ENCODE assay signal across 23 cellular contexts in the genomic region with DNA sequence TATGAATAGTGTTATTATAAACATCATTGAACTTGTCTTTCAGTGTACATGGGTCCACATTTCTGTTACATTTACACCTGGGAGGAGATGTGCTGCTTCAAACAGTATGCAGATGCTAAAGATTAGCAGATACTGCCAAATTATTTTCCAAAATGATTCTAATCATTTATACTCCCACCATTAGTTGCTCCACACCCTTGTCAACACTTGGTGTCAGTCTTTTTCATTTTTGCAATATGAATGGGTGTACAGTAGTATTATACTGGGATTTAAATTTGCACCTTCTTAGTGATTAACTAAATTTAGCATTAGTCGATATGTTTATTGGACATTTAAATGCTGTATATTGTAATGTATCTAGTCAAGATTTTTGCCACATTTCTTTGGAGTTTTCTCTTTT.
A peak's percentile ranks its signal among the peaks of the same experiment; 100 is the strongest.
DNase-seq lines count a peak whose midpoint lies in the region; ATAC-seq and TF ChIP-seq lines count a peak whose summit lies in the region.
"Had no signal": no experiment of that assay in that cellular context is flagged by ENCODE, and none has a peak within 500 bp of the region (broad histone marks: within the 10 kb centered on the region; RNA-seq: fewer than 3 reads in every experiment).

No MANE protein-coding gene starts in this region.

- no peak overlapping the region for H3K4me2 ChIP-seq in mammary epithelial cell (ENCODE audit: insufficient read depth, low read depth, low read length)

- no peaks in the 10 kb centered on the region for H3K36me3 Mint-ChIP-seq in MCF 10A (ENCODE audit: insufficient read depth, unreplicated experiment)
- H3K36me3 Mint-ChIP-seq: memory B cell, natural killer cell had no signal

- H3K4me1 ChIP-seq in mammary epithelial cell (ENCODE audit: insufficient read depth, low read length), result no peaks in the 10 kb centered on the region
- H3K4me1 ChIP-seq in effector memory CD4-positive, alpha-beta T cell (ENCODE audit: control insufficient read depth, insufficient read depth, low read length, poor library complexity, severe bottlenecking), result no peaks in the 10 kb centered on the region
- H3K4me1 ChIP-seq: psoas muscle, SJSA1 had no signal

- DNase-seq in MCF 10A (ENCODE audit: unreplicated experiment), result peak; percentile 23
- no peak for DNase-seq in mammary epithelial cell
- peak; percentile 19 for DNase-seq in fibroblast of pulmonary artery (ENCODE audit: low read depth)
- no peak for DNase-seq in SW 1271 (lab: John Stamatoyannopoulos, UW)
- DNase-seq in ecto neural progenitor cell (ENCODE audit: low spot score), result no peak
- DNase-seq in effector memory CD4-positive, alpha-beta T cell, result no peak
- DNase-seq: activated CD4-positive, CD25-positive, alpha-beta regulatory T cell treated with anti-CD3 and anti-CD28 coated beads, Interleukin-2, amount 50 U/mL, for 72 hours; activated naive CD8-positive, alpha-beta T cell treated with anti-CD3 and anti-CD28 coated beads, Interleukin-2, amount 50 U/mL, for 24 hours; CD4-positive, alpha-beta T cell; DND-41; hippocampal formation; kidney; natural killer cell; NCI-H2029; NCI-H524 treated with DMSO at 0.1 percent for 48 hours; psoas muscle; stimulated activated CD4-positive, alpha-beta T cell treated with anti-CD3 and anti-CD28 coated beads, Interleukin-12 subunit alpha, Interleukin-12 subunit beta, amount 100 ng/mL, for 4 hours had no signal

- CTCF ChIA-PET in MCF 10A (lab: Yijun Ruan, JAX) (no interaction called here), mammary epithelial cell (lab: Charles Lee; ENCODE audit: low non-redundant PET) (no interaction called here)

- peaks cover 14% of the 10 kb centered on the region for H3K9me3 Mint-ChIP-seq in MCF 10A (ENCODE audit: unreplicated experiment)

- H3K9me3 ChIP-seq in mammary epithelial cell (replicated peaks; ENCODE audit: insufficient read depth, low read length), result no peaks in the 10 kb centered on the region
- H3K9me3 ChIP-seq in effector memory CD4-positive, alpha-beta T cell (ENCODE audit: control insufficient read depth, low read length), result no peaks in the 10 kb centered on the region
- H3K9me3 ChIP-seq: psoas muscle, SJSA1 had no signal

- no peaks in the 10 kb centered on the region for H3K36me3 ChIP-seq in mammary epithelial cell (ENCODE audit: insufficient read depth, low read length)
- no peaks in the 10 kb centered on the region for H3K36me3 ChIP-seq in effector memory CD4-positive, alpha-beta T cell (ENCODE audit: control insufficient read depth, insufficient read depth, low read length)
- H3K36me3 ChIP-seq: SJSA1 had no signal

- no peak overlapping the region for H3K4me3 Mint-ChIP-seq in MCF 10A (ENCODE audit: unreplicated experiment)
- H3K4me3 Mint-ChIP-seq: activated naive CD8-positive, alpha-beta T cell treated with anti-CD3 and anti-CD28 coated beads, Interleukin-2, amount 50 U/mL, for 24 hours; activated T-helper 17 cell treated with anti-CD3 and anti-CD28 coated beads, Interleukin-2, amount 50 U/mL, for 72 hours; CD4-positive, alpha-beta T cell; central memory CD8-positive, alpha-beta T cell; memory B cell; natural killer cell had no signal

- H3K79me2 ChIP-seq in mammary epithelial cell (ENCODE audit: insufficient read depth, low read length), result no peaks in the 10 kb centered on the region

- no peak overlapping the region for H3K27ac Mint-ChIP-seq in MCF 10A (ENCODE audit: low read depth, unreplicated experiment)
- H3K27ac Mint-ChIP-seq: activated naive CD8-positive, alpha-beta T cell treated with anti-CD3 and anti-CD28 coated beads, Interleukin-2, amount 50 U/mL, for 24 hours; activated T-helper 17 cell treated with anti-CD3 and anti-CD28 coated beads, Interleukin-2, amount 50 U/mL, for 72 hours; CD4-positive, alpha-beta T cell; memory B cell; natural killer cell had no signal

- H3K4me3 ChIP-seq in mammary epithelial cell (replicated peaks in 1 of 3; ENCODE audit: insufficient read depth in 1 of 3, low read depth in 2 of 3, low read length in 3 of 3) (no peak overlapping the region), fibroblast of pulmonary artery (replicated peaks; ENCODE audit: low read depth, low read length) (no peak overlapping the region)
- H3K4me3 ChIP-seq in effector memory CD4-positive, alpha-beta T cell (ENCODE audit: insufficient read depth, low read depth, low read length, poor library complexity, severe bottlenecking), result no peak overlapping the region
- H3K4me3 ChIP-seq: psoas muscle, SJSA1 had no signal

- TF ChIP-seq CTCF in MCF 10A (IDR thresholded peaks at IDR 0.05; ENCODE audit: unreplicated experiment) (peak; percentile 26), mammary epithelial cell (conservative IDR thresholded peaks at IDR 0.05 in 1 of 2, IDR thresholded peaks at IDR 0.05 in 1 of 2; ENCODE audit: extremely low read depth in 1 of 2, insufficient read depth in 1 of 2, low read depth in 1 of 2, low read length in 2 of 2) (peak in 1 of 2 donors; percentile 49), fibroblast of pulmonary artery (IDR thresholded peaks at IDR 0.05; ENCODE audit: low read length, missing control alignments) (peak; percentile 39)

- H2AFZ ChIP-seq in mammary epithelial cell (ENCODE audit: low read depth, low read length), result no peak overlapping the region

- in situ Hi-C loops in mammary epithelial cell (cut with MboI; ENCODE audit: low sequenced_read_pairs in 2 of 2), result no loop called here

- dilution Hi-C loops in mammary epithelial cell (cut with HindIII; ENCODE audit: low sequenced_read_pairs), result loop anchor here (5.0 kb wide), 1 partner anchor 70 kb away; no protein-coding TSS in a partner anchor

- no peak overlapping the region for H3K27ac ChIP-seq in mammary epithelial cell (ENCODE audit: insufficient read depth, low read depth, low read length)
- no peak overlapping the region for H3K27ac ChIP-seq in effector memory CD4-positive, alpha-beta T cell (ENCODE audit: insufficient read depth, low read length, poor library complexity, severe bottlenecking)
- H3K27ac ChIP-seq: psoas muscle, SJSA1 had no signal

- BruUV-seq in MCF 10A (replicated peaks; lab: Mats Ljungman, UMichigan) (no TSS peak), mammary epithelial cell (replicated peaks; lab: Mats Ljungman, UMichigan) (no TSS peak)

- 44% methylated on average over 1 of the region's 1 CpG for WGBS in mammary epithelial cell (ENCODE audit: low coverage, missing lambda C conversion rate)

- H3K4me1 Mint-ChIP-seq in MCF 10A (ENCODE audit: insufficient read depth, unreplicated experiment), result no peaks in the 10 kb centered on the region
- H3K4me1 Mint-ChIP-seq: activated naive CD8-positive, alpha-beta T cell treated with anti-CD3 and anti-CD28 coated beads, Interleukin-2, amount 50 U/mL, for 24 hours; activated T-helper 17 cell treated with anti-CD3 and anti-CD28 coated beads, Interleukin-2, amount 50 U/mL, for 72 hours; central memory CD8-positive, alpha-beta T cell; memory B cell; natural killer cell had no signal

- H3K27me3 Mint-ChIP-seq in MCF 10A (ENCODE audit: insufficient read depth, unreplicated experiment), result no peaks in the 10 kb centered on the region
- H3K27me3 Mint-ChIP-seq: activated naive CD8-positive, alpha-beta T cell treated with anti-CD3 and anti-CD28 coated beads, Interleukin-2, amount 50 U/mL, for 24 hours; activated T-helper 17 cell treated with anti-CD3 and anti-CD28 coated beads, Interleukin-2, amount 50 U/mL, for 72 hours; CD4-positive, alpha-beta T cell; central memory CD8-positive, alpha-beta T cell; memory B cell had no signal

- no peaks in the 10 kb centered on the region for H3K27me3 ChIP-seq in mammary epithelial cell (ENCODE audit: insufficient read depth, low read length)
- no peaks in the 10 kb centered on the region for H3K27me3 ChIP-seq in effector memory CD4-positive, alpha-beta T cell (replicated peaks; ENCODE audit: control insufficient read depth, insufficient read depth, low read length, poor library complexity, severe bottlenecking)
- H3K27me3 ChIP-seq: SJSA1 had no signal

- POLR2A ChIA-PET in MCF 10A (lab: Yijun Ruan, JAX), result no interaction called here

- 0 out of 3 replicates have a peak, but pooled peaks have one; percentile 25 for ATAC-seq in SK-N-SH treated with all-trans-retinoic acid at 6 μM for 48 hours
- no peak for ATAC-seq in GM19023 (IDR thresholded peaks at IDR 0.05; ENCODE audit: unreplicated experiment)
- ATAC-seq: activated naive CD8-positive, alpha-beta T cell treated with anti-CD3 and anti-CD28 coated beads, Interleukin-2, amount 50 U/mL, for 24 hours; activated T-helper 17 cell treated with anti-CD3 and anti-CD28 coated beads, Interleukin-2, amount 50 U/mL, for 72 hours; natural killer cell; psoas muscle had no signal

- intact Hi-C loops in MCF 10A (cut with micrococcal nuclease) (loop anchor here (1.0 to 10.0 kb wide), 3 partner anchors 127 to 1757 kb away; no protein-coding TSS in a partner anchor), mammary epithelial cell (cut with micrococcal nuclease) (loop anchor here (1.0 to 5.0 kb wide), 2 partner anchors 127 to 1590 kb away; no protein-coding TSS in a partner anchor)

- H4K20me1 ChIP-seq in mammary epithelial cell (ENCODE audit: insufficient read depth, low read length), result no peaks in the 10 kb centered on the region

- H3K9ac ChIP-seq in mammary epithelial cell (ENCODE audit: insufficient read depth, low read length), result no peak overlapping the region

TF ChIP-seq in SK-N-SH treated with all-trans-retinoic acid at 6 μM for 48 hours, 23 proteins besides CTCF, POLR2A, EP300 and RAD21 (continues in another document):
- TF ChIP-seq ZFP3 (CRISPR knock-in tag; IDR thresholded peaks at IDR 0.05) (no peak), CREB5 (CRISPR knock-in tag; IDR thresholded peaks at IDR 0.05; ENCODE audit: low read depth) (no peak), SNAI2 (CRISPR knock-in tag; IDR thresholded peaks at IDR 0.05) (no peak)

Comparison
In these comparisons a context has a peak if more than half of its experiments do, and no peak if none do; other contexts are left out.
1. DNase-seq: peak in MCF 10A (single experiment) and fibroblast of pulmonary artery (single experiment); none in mammary epithelial cell (single experiment), SW 1271 (0 of 2), ecto neural progenitor cell (single experiment) and effector memory CD4-positive, alpha-beta T cell (0 of 3).